ENCODE assay signal across 16 cellular contexts in genomic region chr22:44924724-44925123, GRCh38.
DNase-seq lines count a peak whose midpoint lies in the region; ATAC-seq, FAIRE-seq and TF ChIP-seq lines count a peak whose summit lies in the region.
"Had no signal": no experiment of that assay in that cellular context is flagged by ENCODE, and none has a peak within 500 bp of the region (broad histone marks: within the 10 kb centered on the region; RNA-seq: fewer than 3 reads in every experiment).

No MANE protein-coding gene starts in this region.

- DNase-seq in GM12864 (ENCODE audit: low read depth) (peak; percentile 7), GM23248 (peak; percentile 22), K562 (ENCODE audit: extremely low read depth in 1 of 4, low spot score in 3 of 4) (no peak), osteoblast (ENCODE audit: insufficient read length, low spot score, missing footprints) (peak; percentile 15), kidney tubule cell (ENCODE audit: low spot score) (no peak)
- DNase-seq: C1 segment of cervical spinal cord; Calu3; CD4-positive, alpha-beta T cell; DMS 273 treated with DMSO at 0.1 percent for 48 hours; DMS79; GOT3; H9 had no signal

- 55 to 63% methylated on average over 8 of the region's 8 CpGs for WGBS in GM23248 (ENCODE audit: low coverage in 1 of 2, low lambda C conversion rate in 2 of 2, missing lambda C conversion rate in 2 of 2), 2 experiments
- WGBS in K562 (ENCODE audit: insufficient coverage, low coverage, missing lambda C conversion rate), result under 1% methylated on average over 8 of the region's 8 CpGs

- no peak for TF ChIP-seq EP300 in K562 (IDR thresholded peaks at IDR 0.05; ENCODE audit: low read length)

- H4K20me1 ChIP-seq in GM23248 (ENCODE audit: insufficient read depth) (no peaks in the 10 kb centered on the region), K562 (replicated peaks; ENCODE audit: control insufficient read depth, insufficient read depth, low read length) (no peaks in the 10 kb centered on the region), osteoblast (ENCODE audit: insufficient read depth, low read length) (no peaks in the 10 kb centered on the region)

- BruUV-seq in K562 (replicated peaks; lab: Mats Ljungman, UMichigan), result no TSS peak

- H3K4me3 ChIP-seq in GM12864 (ENCODE audit: low read depth, low read length) (no peak overlapping the region), GM23248 (no peak overlapping the region), K562 (no peak overlapping the region), osteoblast (ENCODE audit: insufficient read depth, low read length) (no peak overlapping the region)

- no peaks in the 10 kb centered on the region for H3K79me2 ChIP-seq in GM23248 (ENCODE audit: insufficient read depth)
- no peaks in the 10 kb centered on the region for H3K79me2 ChIP-seq in K562 (ENCODE audit: control insufficient read depth, insufficient read depth, low read length)
- no peaks in the 10 kb centered on the region for H3K79me2 ChIP-seq in osteoblast (ENCODE audit: insufficient read depth, low read length)

- TF ChIP-seq RAD21 in K562 (CRISPR knock-in tag; conservative IDR thresholded peaks at IDR 0.05 in 1 of 2, IDR thresholded peaks at IDR 0.05 in 1 of 2), result no peak

- H3K36me3 ChIP-seq in GM23248 (ENCODE audit: low read depth) (no peaks in the 10 kb centered on the region), K562 (ENCODE audit: control insufficient read depth, insufficient read depth, low read length) (no peaks in the 10 kb centered on the region), osteoblast (ENCODE audit: insufficient read depth, low read length) (no peaks in the 10 kb centered on the region)

- H3K27me3 ChIP-seq in GM23248 (replicated peaks; ENCODE audit: insufficient read depth) (peaks cover 15% of the 10 kb centered on the region; the same call in 1 of the 2 replicates), K562 (ENCODE audit: control insufficient read depth in 2 of 2, insufficient read depth in 2 of 2, low read length in 2 of 2) (peaks cover 5 to 39% of the 10 kb centered on the region in 2 experiments), osteoblast (ENCODE audit: insufficient read depth, low read length) (no peaks in the 10 kb centered on the region)

- H3K27ac ChIP-seq in GM23248, result no peak overlapping the region
- no peak overlapping the region for H3K27ac ChIP-seq in K562 (ENCODE audit: extremely low read depth, low read depth, low read length)
- H3K27ac ChIP-seq in osteoblast (ENCODE audit: low read depth, low read length), result no peak overlapping the region

- H3K9ac ChIP-seq in GM23248 (no peak overlapping the region), K562 (ENCODE audit: insufficient read depth in 1 of 2, low read depth in 2 of 2, low read length in 2 of 2) (no peak overlapping the region)

- POLR2A ChIA-PET in K562 (lab: Yijun Ruan, JAX), result no interaction called here

- no peak for TF ChIP-seq POLR2A in K562 (conservative IDR thresholded peaks at IDR 0.05)

- H3K9me2 ChIP-seq in GM23248 (ENCODE audit: insufficient read depth), result no peaks in the 10 kb centered on the region

- H3K4me1 ChIP-seq in GM23248 (ENCODE audit: insufficient read depth), result no peaks in the 10 kb centered on the region
- no peaks in the 10 kb centered on the region for H3K4me1 ChIP-seq in K562 (replicated peaks in 1 of 2; ENCODE audit: control insufficient read depth in 2 of 2, insufficient read depth in 2 of 2, low read length in 2 of 2)
- H3K4me1 ChIP-seq in osteoblast (ENCODE audit: insufficient read depth, low read length), result no peaks in the 10 kb centered on the region

- H3F3A ChIP-seq in GM23248 (ENCODE audit: insufficient read depth), result no peaks in the 10 kb centered on the region

- no peaks in the 10 kb centered on the region for H3K9me3 ChIP-seq in GM23248 (ENCODE audit: low read depth)
- no peaks in the 10 kb centered on the region for H3K9me3 ChIP-seq in K562 (replicated peaks; ENCODE audit: control insufficient read depth, insufficient read depth, low read depth, low read length)
- H3K9me3 ChIP-seq in osteoblast (ENCODE audit: low read depth, low read length), result no peaks in the 10 kb centered on the region

- CTCF ChIA-PET in K562 (lab: Yijun Ruan, JAX; ENCODE audit: low intra/inter-chr PET ratio), result no interaction called here

- TF ChIP-seq CTCF in GM12864 (IDR thresholded peaks at IDR 0.05; ENCODE audit: low read depth, low read length, missing control alignments), result no peak
- TF ChIP-seq CTCF in K562 (IDR thresholded peaks at IDR 0.05 in 2 of 3, conservative IDR thresholded peaks at IDR 0.05 in 1 of 3; ENCODE audit: insufficient read depth in 2 of 3, low read depth in 1 of 3, low read length in 3 of 3), result no peak
- TF ChIP-seq CTCF in osteoblast (IDR thresholded peaks at IDR 0.05; ENCODE audit: extremely low read depth, low read depth, low read length), result no peak

- in situ Hi-C loops in GM23248 (cut with MboI) (no loop called here), K562 (cut with MboI) (no loop called here)

- intact Hi-C loops in K562 (cut with micrococcal nuclease), result no loop called here

- no peaks in the 10 kb centered on the region for H3K9me1 ChIP-seq in K562 (ENCODE audit: control insufficient read depth, insufficient read depth, low read length)

- FAIRE-seq in K562 (lab: Jason Lieb, UNC), result no peak
- FAIRE-seq: A204.1, GM12892 had no signal

- H2AFZ ChIP-seq in GM23248 (no peak overlapping the region), K562 (ENCODE audit: low read depth, low read length) (no peak overlapping the region), osteoblast (ENCODE audit: low read length) (no peak overlapping the region)

- no peak overlapping the region for H3K4me2 ChIP-seq in GM23248 (ENCODE audit: unreplicated experiment)
- no peak overlapping the region for H3K4me2 ChIP-seq in K562 (ENCODE audit: insufficient read depth, low read length)
- no peak overlapping the region for H3K4me2 ChIP-seq in osteoblast (ENCODE audit: insufficient read depth, low read length)

- no peak for ATAC-seq in K562
- ATAC-seq in GM21367 (IDR thresholded peaks at IDR 0.05; ENCODE audit: unreplicated experiment), result no peak
- ATAC-seq in HG02852 (IDR thresholded peaks at IDR 0.05; ENCODE audit: unreplicated experiment), result no peak

TF ChIP-seq in K562, 482 proteins besides CTCF, POLR2A, EP300 and RAD21:
- TF ChIP-seq, protein P1, sequence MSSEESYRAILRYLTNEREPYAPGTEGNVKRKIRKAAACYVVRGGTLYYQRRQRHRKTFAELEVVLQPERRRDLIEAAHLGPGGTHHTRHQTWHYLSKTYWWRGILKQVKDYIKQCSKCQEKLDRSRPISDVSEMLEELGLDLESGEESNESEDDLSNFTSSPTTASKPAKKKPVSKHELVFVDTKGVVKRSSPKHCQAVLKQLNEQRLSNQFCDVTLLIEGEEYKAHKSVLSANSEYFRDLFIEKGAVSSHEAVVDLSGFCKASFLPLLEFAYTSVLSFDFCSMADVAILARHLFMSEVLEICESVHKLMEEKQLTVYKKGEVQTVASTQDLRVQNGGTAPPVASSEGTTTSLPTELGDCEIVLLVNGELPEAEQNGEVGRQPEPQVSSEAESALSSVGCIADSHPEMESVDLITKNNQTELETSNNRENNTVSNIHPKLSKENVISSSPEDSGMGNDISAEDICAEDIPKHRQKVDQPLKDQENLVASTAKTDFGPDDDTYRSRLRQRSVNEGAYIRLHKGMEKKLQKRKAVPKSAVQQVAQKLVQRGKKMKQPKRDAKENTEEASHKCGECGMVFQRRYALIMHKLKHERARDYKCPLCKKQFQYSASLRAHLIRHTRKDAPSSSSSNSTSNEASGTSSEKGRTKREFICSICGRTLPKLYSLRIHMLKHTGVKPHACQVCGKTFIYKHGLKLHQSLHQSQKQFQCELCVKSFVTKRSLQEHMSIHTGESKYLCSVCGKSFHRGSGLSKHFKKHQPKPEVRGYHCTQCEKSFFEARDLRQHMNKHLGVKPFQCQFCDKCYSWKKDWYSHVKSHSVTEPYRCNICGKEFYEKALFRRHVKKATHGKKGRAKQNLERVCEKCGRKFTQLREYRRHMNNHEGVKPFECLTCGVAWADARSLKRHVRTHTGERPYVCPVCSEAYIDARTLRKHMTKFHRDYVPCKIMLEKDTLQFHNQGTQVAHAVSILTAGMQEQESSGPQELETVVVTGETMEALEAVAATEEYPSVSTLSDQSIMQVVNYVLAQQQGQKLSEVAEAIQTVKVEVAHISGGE (CRISPR knock-in tag; IDR thresholded peaks at IDR 0.05), result no peak
- no peak for TF ChIP-seq NR4A1 (CRISPR knock-in tag; IDR thresholded peaks at IDR 0.05)
- TF ChIP-seq NR4A1 (tag; IDR thresholded peaks at IDR 0.05), result no peak
- 0 out of 2 replicates have a peak, but pooled peaks have one; percentile 6 for TF ChIP-seq ZNF316 (IDR thresholded peaks at IDR 0.05)

Comparison
In these comparisons a context has a peak if more than half of its experiments do, and no peak if none do; other contexts are left out.
1. DNase-seq: peak in GM12864 (single experiment), GM23248 (single experiment) and osteoblast (single experiment); none in K562 (0 of 4) and kidney tubule cell (single experiment).